ENCODE assay signal across 8 cellular contexts in the genomic region with DNA sequence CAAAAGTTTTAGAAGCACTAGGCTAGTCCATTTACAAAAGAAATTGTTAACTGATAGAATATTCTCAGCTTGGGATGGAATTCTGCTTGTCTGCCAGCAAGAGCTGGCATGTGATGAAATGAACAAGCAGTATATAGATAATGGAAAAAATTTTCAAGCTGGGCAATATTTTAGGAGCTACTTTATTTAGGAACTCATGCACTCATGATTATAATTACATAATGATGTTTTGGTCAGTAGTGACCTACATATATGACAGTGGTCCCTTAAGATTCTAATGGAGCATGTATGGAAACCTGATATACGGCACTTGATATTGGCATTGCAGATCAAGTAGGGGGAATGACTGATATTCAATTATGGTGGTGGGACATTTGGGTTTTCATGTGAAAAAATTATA.
"Had no signal": no experiment of that assay in that cellular context is flagged by ENCODE, and none has a peak within 500 bp of the region (broad histone marks: within the 10 kb centered on the region; RNA-seq: fewer than 3 reads in every experiment).

No MANE protein-coding gene starts in this region.

- H3K9me3 Mint-ChIP-seq: GM23338, H9, HFFc6 had no signal

- DNase-seq: GM23248, GOT3, H7, H9, HCEC 1CT, HFFc6 had no signal

- H3K4me3 Mint-ChIP-seq: GM23338, H9, HFFc6 had no signal

- H3K27ac Mint-ChIP-seq: GM23338, H9, HFFc6 had no signal

- ATAC-seq: GM23338, HCT116 had no signal
